In the genomic region with DNA sequence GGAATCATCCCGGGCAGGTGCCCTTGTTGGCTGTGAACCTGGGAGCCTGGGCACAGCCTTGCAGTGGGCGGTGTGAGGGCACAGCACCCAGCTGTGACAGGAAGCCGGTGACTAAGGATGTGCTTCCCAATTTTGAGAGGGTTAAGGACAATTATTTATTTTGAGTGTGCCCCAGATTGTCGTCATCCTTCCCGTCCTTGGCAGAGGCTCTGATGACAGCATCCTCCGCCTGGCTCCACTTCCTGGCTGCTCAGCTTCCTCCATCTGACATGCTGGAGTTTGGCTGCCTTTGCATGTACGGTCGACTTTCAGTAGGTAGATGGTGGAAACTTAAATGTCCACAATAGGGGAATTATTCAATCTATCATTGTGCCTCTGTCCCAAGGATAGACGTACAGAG, we compare ENCODE assay signal across 16 cellular contexts.
"Had no signal": no experiment of that assay in that cellular context is flagged by ENCODE, and none has a peak within 500 bp of the region (broad histone marks: within the 10 kb centered on the region; RNA-seq: fewer than 3 reads in every experiment).

No MANE protein-coding gene starts in this region.

- H3K9me3 ChIP-seq: thoracic aorta, transverse colon had no signal

- ATAC-seq: esophagus mucosa; heart left ventricle; stimulated activated naive B cell treated with anti-CD40 and anti-IgM and Interleukin-4, amounts not matched to agents 10 μg/mL and 1 μg/mL and 100 μg/mL, for 72 hours; stimulated activated naive CD8-positive, alpha-beta T cell treated with anti-CD3 and anti-CD28 coated beads, Interleukin-15, amount 100 ng/mL, for 72 hours had no signal

- H3K36me3 Mint-ChIP-seq: naive B cell; stimulated activated naive B cell treated with anti-CD40 and anti-IgM and Interleukin-4, amounts not matched to agents 10 μg/mL and 1 μg/mL and 100 μg/mL, for 72 hours had no signal

- DNase-seq: effector CD8-positive, alpha-beta T cell; heart left ventricle; kidney glomerular epithelial cell; mesendoderm; naive B cell; sigmoid colon; stimulated activated CD4-positive, alpha-beta T cell treated with anti-CD3 and anti-CD28 coated beads, Interleukin-2, amount 100 ng/mL, for 24 hours; stimulated activated CD4-positive, alpha-beta T cell treated with anti-CD3 and anti-CD28 coated beads, Interleukin-4, amount 100 ng/mL, for 4 hours; stimulated activated naive B cell treated with anti-CD40 and anti-IgM and Interleukin-4, amounts not matched to agents 10 μg/mL and 1 μg/mL and 100 μg/mL, for 72 hours; stimulated activated naive CD8-positive, alpha-beta T cell treated with anti-CD3 and anti-CD28 coated beads, Interleukin-15, amount 100 ng/mL, for 72 hours; transverse colon had no signal

- H3K27ac Mint-ChIP-seq: naive B cell; nephron; stimulated activated naive B cell treated with anti-CD40 and anti-IgM and Interleukin-4, amounts not matched to agents 10 μg/mL and 1 μg/mL and 100 μg/mL, for 72 hours had no signal

- H3K4me3 Mint-ChIP-seq: naive B cell; nephron; stimulated activated naive B cell treated with anti-CD40 and anti-IgM and Interleukin-4, amounts not matched to agents 10 μg/mL and 1 μg/mL and 100 μg/mL, for 72 hours; stimulated activated naive CD8-positive, alpha-beta T cell treated with anti-CD3 and anti-CD28 coated beads, Interleukin-15, amount 100 ng/mL, for 72 hours had no signal

- H3K4me1 Mint-ChIP-seq: naive B cell; nephron; stimulated activated naive B cell treated with anti-CD40 and anti-IgM and Interleukin-4, amounts not matched to agents 10 μg/mL and 1 μg/mL and 100 μg/mL, for 72 hours; stimulated activated naive CD8-positive, alpha-beta T cell treated with anti-CD3 and anti-CD28 coated beads, Interleukin-15, amount 100 ng/mL, for 72 hours had no signal

- H3K27me3 ChIP-seq: sigmoid colon, transverse colon had no signal

- H3K9me3 Mint-ChIP-seq: nephron had no signal

- H3K27ac ChIP-seq: coronary artery, heart left ventricle, sigmoid colon, skin epidermis, thoracic aorta, transverse colon had no signal

- H3K4me1 ChIP-seq: heart left ventricle, sigmoid colon, transverse colon had no signal
